22 cellular contexts compared by ENCODE assay signal in the genomic region with DNA sequence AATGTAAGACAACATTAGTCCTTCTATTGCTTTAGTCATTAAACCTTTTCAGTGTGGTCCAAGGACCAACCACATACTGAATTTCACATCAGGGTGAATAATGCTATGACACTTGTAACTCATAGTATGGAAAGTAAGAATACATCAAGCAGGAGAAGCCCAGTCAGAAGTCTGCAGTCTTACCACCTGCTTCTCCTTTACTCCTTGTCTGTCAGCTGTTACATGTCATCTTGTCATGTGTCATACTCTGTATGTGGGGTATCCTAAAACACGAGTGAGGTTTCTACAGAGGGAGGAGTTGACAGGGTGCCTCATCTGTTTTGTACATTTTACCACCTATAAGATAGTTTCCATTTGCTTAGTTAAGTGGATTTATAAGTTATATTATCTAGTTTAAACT.
"Had no signal": no experiment of that assay in that cellular context is flagged by ENCODE, and none has a peak within 500 bp of the region (broad histone marks: within the 10 kb centered on the region; RNA-seq: fewer than 3 reads in every experiment).

No MANE protein-coding gene starts in this region.

- H3K4me1 Mint-ChIP-seq: endodermal cell; memory B cell; mesothelial cell of epicardium; naive thymus-derived CD4-positive, alpha-beta T cell; nephron; neural progenitor cell had no signal

- H3K27me3 Mint-ChIP-seq: progenitor cell of endocrine pancreas had no signal

- DNase-seq: effector CD8-positive, alpha-beta T cell; endodermal cell; foreskin fibroblast; gastrocnemius medialis; heart left ventricle; kidney; mucosa of descending colon; naive thymus-derived CD4-positive, alpha-beta T cell; right lobe of liver; stimulated activated CD4-positive, alpha-beta T cell treated with anti-CD3 and anti-CD28 coated beads, Interleukin-12 subunit alpha, Interleukin-12 subunit beta, amount 100 ng/mL, for 4 hours; stimulated activated CD4-positive, alpha-beta T cell treated with anti-CD3 and anti-CD28 coated beads, Interleukin-1b, Interleukin-23, amount 100 ng/mL, for 48 hours; stimulated activated CD4-positive, alpha-beta T cell treated with anti-CD3 and anti-CD28 coated beads, Interleukin-4, amount 100 ng/mL, for 1 hour; stimulated activated CD8-positive, alpha-beta memory T cell treated with anti-CD3 and anti-CD28 coated beads, Interleukin-4, amount 100 ng/mL, for 48 hours; stimulated activated naive CD4-positive, alpha-beta T cell treated with Interleukin-2 at 50 U/mL for 16 hours; upper lobe of left lung had no signal

- H3K36me3 Mint-ChIP-seq: memory B cell, mesothelial cell of epicardium, neural progenitor cell had no signal

- ATAC-seq: esophagus mucosa; gastrocnemius medialis; heart left ventricle; left lobe of liver; mucosa of descending colon; naive thymus-derived CD4-positive, alpha-beta T cell; right lobe of liver had no signal

- H3K27ac Mint-ChIP-seq: endodermal cell; memory B cell; mesothelial cell of epicardium; naive thymus-derived CD4-positive, alpha-beta T cell; nephron; neural progenitor cell; progenitor cell of endocrine pancreas had no signal

- H3K4me3 Mint-ChIP-seq: endodermal cell; memory B cell; mesothelial cell of epicardium; naive thymus-derived CD4-positive, alpha-beta T cell; nephron; neural progenitor cell had no signal

- H3K9me3 Mint-ChIP-seq: endodermal cell, neural progenitor cell had no signal
